15 cellular contexts compared by ENCODE assay signal in the genomic region with DNA sequence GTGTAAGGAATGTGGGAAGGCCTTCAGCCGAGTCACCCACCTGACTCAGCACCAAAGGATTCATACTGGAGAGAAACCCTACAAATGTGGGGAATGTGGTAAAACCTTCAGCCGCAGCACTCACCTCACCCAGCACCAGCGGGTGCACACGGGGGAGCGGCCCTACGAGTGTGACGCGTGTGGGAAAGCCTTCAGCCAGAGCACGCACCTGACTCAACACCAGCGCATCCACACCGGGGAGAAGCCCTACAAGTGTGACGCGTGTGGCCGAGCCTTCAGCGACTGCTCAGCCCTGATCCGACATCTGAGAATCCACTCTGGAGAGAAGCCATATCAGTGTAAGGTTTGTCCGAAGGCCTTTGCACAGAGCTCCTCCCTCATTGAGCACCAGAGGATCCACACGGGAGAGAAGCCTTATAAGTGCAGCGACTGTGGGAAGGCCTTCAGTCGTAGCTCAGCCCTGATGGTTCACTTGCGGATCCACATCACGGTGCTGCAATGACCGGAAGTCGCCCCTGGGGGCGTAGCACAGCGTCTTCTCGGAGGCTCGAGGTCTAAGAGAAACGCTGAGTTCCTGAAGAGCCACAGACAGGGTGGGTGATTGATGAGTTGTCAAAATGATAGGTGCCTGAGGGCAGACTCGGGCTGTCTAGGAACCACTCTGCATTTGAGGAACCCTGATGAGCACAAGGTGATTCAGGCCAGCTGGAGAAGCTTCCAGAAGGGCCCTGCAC. TPM values are rescaled to one million over a fixed set of nuclear protein-coding genes. Genes with fewer than 3 reads are reported as not detected.
A peak's percentile ranks its signal among the peaks of the same experiment; 100 is the strongest.
DNase-seq lines count a peak whose midpoint lies in the region; ATAC-seq, FAIRE-seq and TF ChIP-seq lines count a peak whose summit lies in the region.
"Had no signal": no experiment of that assay in that cellular context is flagged by ENCODE, and none has a peak within 500 bp of the region (broad histone marks: within the 10 kb centered on the region; RNA-seq: fewer than 3 reads in every experiment).

No MANE protein-coding gene starts in this region.

- POLR2A ChIA-PET in H1 (lab: Charles Lee; ENCODE audit: partially characterized antibody): interaction anchor here (1.0 to 1.7 kb wide), 3 partner anchors 12 to 56 kb away, joined by 3 to 5 read pairs (median 3); a partner anchor contains a TSS

- H2BK5ac ChIP-seq in H1 (ENCODE audit: low read depth, low read length): no peak overlapping the region

- H3K27ac ChIP-seq in H1 (ENCODE audit: low read depth, low read length) (no peak overlapping the region), smooth muscle cell (ENCODE audit: low read depth) (no peak overlapping the region)
- H3K27ac ChIP-seq: breast epithelium, gastroesophageal sphincter, spleen had no signal

- H3K27me3 Mint-ChIP-seq in HFFc6 (ENCODE audit: insufficient read depth): peaks cover 3% of the 10 kb centered on the region
- no peaks in the 10 kb centered on the region for H3K27me3 Mint-ChIP-seq in activated naive CD8-positive, alpha-beta T cell treated with anti-CD3 and anti-CD28 coated beads, Interleukin-2, amount 50 U/mL, for 24 hours

- no peak overlapping the region for H3K56ac ChIP-seq in H1 (replicated peaks; ENCODE audit: insufficient read length, low read depth, low read length)

- peaks cover 7% of the 10 kb centered on the region for H3K4me1 Mint-ChIP-seq in HFFc6 (ENCODE audit: low read depth)
- H3K4me1 Mint-ChIP-seq in activated naive CD8-positive, alpha-beta T cell treated with anti-CD3 and anti-CD28 coated beads, Interleukin-2, amount 50 U/mL, for 24 hours: peaks cover 4% of the 10 kb centered on the region
- H3K4me1 Mint-ChIP-seq: activated naive CD4-positive, alpha-beta T cell treated with anti-CD3 and anti-CD28 coated beads, Interleukin-2, amount 50 U/mL, for 24 hours had no signal

- FAIRE-seq in H1 (lab: Jason Lieb, UNC): no peak

- no peak overlapping the region for H4K91ac ChIP-seq in H1 (replicated peaks; ENCODE audit: insufficient read length, low read length)

- no peak for ATAC-seq in stimulated activated naive CD8-positive, alpha-beta T cell treated with anti-CD3 and anti-CD28 coated beads, Interleukin-15, Interleukin-2, amounts not matched to agents 100 U/mL and 50 U/mL, for 24 hours
- no peak for ATAC-seq in activated naive CD8-positive, alpha-beta T cell treated with anti-CD3 and anti-CD28 coated beads, Interleukin-2, amount 50 U/mL, for 24 hours
- ATAC-seq: gastroesophageal sphincter had no signal

- no peak overlapping the region for H2BK20ac ChIP-seq in H1 (ENCODE audit: low read length)

- no peaks in the 10 kb centered on the region for H3K23me2 ChIP-seq in H1 (ENCODE audit: low read depth, low read length)

- H3K4me3 ChIP-seq in H1 (ENCODE audit: extremely low read depth in 1 of 4, insufficient read depth in 2 of 4, low read depth in 3 of 4, low read length in 4 of 4) (no peak overlapping the region), smooth muscle cell (no peak overlapping the region)
- H3K4me3 ChIP-seq: breast epithelium, gastroesophageal sphincter, spleen had no signal

- no peaks in the 10 kb centered on the region for H3K79me1 ChIP-seq in H1 (ENCODE audit: low read depth, low read length)

- H3K36me3 ChIP-seq in H1 (ENCODE audit: control insufficient read depth in 2 of 4, insufficient read depth in 4 of 4, low read length in 3 of 4): peaks cover 0 to 9% (median 3%) of the 10 kb centered on the region in 4 experiments; a peak in 3 of 8 replicates
- H3K36me3 ChIP-seq in smooth muscle cell (ENCODE audit: low read depth): no peaks in the 10 kb centered on the region
- H3K36me3 ChIP-seq: breast epithelium had no signal

- H4K20me1 ChIP-seq in H1 (replicated peaks in 1 of 2; ENCODE audit: control insufficient read depth in 1 of 2, insufficient read depth in 2 of 2, low read length in 2 of 2) (peaks cover 3 to 8% of the 10 kb centered on the region in 2 experiments), smooth muscle cell (ENCODE audit: low read depth) (peaks cover 20% of the 10 kb centered on the region)

- no peaks in the 10 kb centered on the region for H3K79me2 ChIP-seq in H1 (ENCODE audit: control insufficient read depth in 1 of 2, insufficient read depth in 2 of 2, low read length in 2 of 2)
- H3K79me2 ChIP-seq in smooth muscle cell (ENCODE audit: low read depth): no peaks in the 10 kb centered on the region

- H3K4me2 ChIP-seq in H1 (ENCODE audit: insufficient read depth in 1 of 2, low read depth in 2 of 2, low read length in 2 of 2): no peak overlapping the region
- H3K4me2 ChIP-seq in smooth muscle cell: no peak overlapping the region

- peaks cover 64% of the 10 kb centered on the region for H3K36me3 Mint-ChIP-seq in HFFc6 (ENCODE audit: low read depth)
- H3K36me3 Mint-ChIP-seq in activated naive CD8-positive, alpha-beta T cell treated with anti-CD3 and anti-CD28 coated beads, Interleukin-2, amount 50 U/mL, for 24 hours (ENCODE audit: low read depth): peaks cover 35% of the 10 kb centered on the region

- DNase-seq in HFFc6 (no peak), H1 (ENCODE audit: low read depth in 1 of 2, low spot score in 2 of 2) (peak in 1 of 2 experiments; percentile 81), smooth muscle cell (lab: John Stamatoyannopoulos, UW; ENCODE audit: unreplicated experiment) (no peak)
- no peak for DNase-seq in stimulated activated naive CD8-positive, alpha-beta T cell treated with anti-CD3 and anti-CD28 coated beads, Interleukin-15, Interleukin-2, amounts not matched to agents 100 U/mL and 50 U/mL, for 24 hours
- DNase-seq in activated naive CD8-positive, alpha-beta T cell treated with anti-CD3 and anti-CD28 coated beads, Interleukin-2, amount 50 U/mL, for 24 hours: no peak
- DNase-seq: activated CD4-positive, alpha-beta T cell treated with anti-CD3 and anti-CD28 coated beads for 1 hour; activated CD8-positive, alpha-beta memory T cell treated with anti-CD3 and anti-CD28 coated beads, Interleukin-2, amount 50 U/mL, for 48 hours; effector CD8-positive, alpha-beta T cell; KG1; NCI-H1694 treated with DMSO at 0.1 percent for 48 hours; NCI-H510A treated with DMSO at 0.1 percent for 48 hours; spleen had no signal

- no peak overlapping the region for H3K4ac ChIP-seq in H1 (replicated peaks; ENCODE audit: insufficient read length, low read depth, low read length)

- H3K27me3 ChIP-seq in H1 (replicated peaks in 1 of 4; ENCODE audit: control insufficient read depth in 3 of 4, extremely low read depth in 1 of 4, insufficient read depth in 3 of 4, low read length in 3 of 4) (no peaks in the 10 kb centered on the region), smooth muscle cell (ENCODE audit: low read depth) (no peaks in the 10 kb centered on the region)
- H3K27me3 ChIP-seq: breast epithelium, gastroesophageal sphincter, spleen had no signal

- H3K18ac ChIP-seq in H1 (ENCODE audit: extremely low read depth, low read length): no peak overlapping the region

- H3K23ac ChIP-seq in H1 (ENCODE audit: insufficient read length): no peak overlapping the region

- H3K4me1 ChIP-seq in H1 (replicated peaks in 1 of 4; ENCODE audit: control insufficient read depth in 3 of 4, insufficient read depth in 4 of 4, low read length in 3 of 4) (no peaks in the 10 kb centered on the region), smooth muscle cell (ENCODE audit: low read depth) (no peaks in the 10 kb centered on the region)
- H3K4me1 ChIP-seq: breast epithelium, gastroesophageal sphincter, spleen had no signal

- CTCF ChIA-PET in H1 (lab: Charles Lee; ENCODE audit: partially characterized antibody): interaction anchor here (0.5 to 3.7 kb wide), 20 partner anchors 9 to 588 kb away, joined by 3 to 30 read pairs (median 4); a partner anchor contains a TSS

- no peak overlapping the region; the same call in 1 of the 2 replicates for H4K8ac ChIP-seq in H1 (ENCODE audit: extremely low read depth, insufficient read depth, low read length)

- H4K5ac ChIP-seq in H1 (ENCODE audit: insufficient read length, low read depth, low read length): no peak overlapping the region

- no peak overlapping the region for H2BK12ac ChIP-seq in H1 (ENCODE audit: low read depth, low read length)

- H3K9me3 Mint-ChIP-seq in HFFc6: peaks cover 26% of the 10 kb centered on the region
- no peaks in the 10 kb centered on the region for H3K9me3 Mint-ChIP-seq in activated naive CD8-positive, alpha-beta T cell treated with anti-CD3 and anti-CD28 coated beads, Interleukin-2, amount 50 U/mL, for 24 hours
- H3K9me3 Mint-ChIP-seq: activated naive CD4-positive, alpha-beta T cell treated with anti-CD3 and anti-CD28 coated beads, Interleukin-2, amount 50 U/mL, for 24 hours had no signal

- no peak overlapping the region for H2AK5ac ChIP-seq in H1 (ENCODE audit: low read depth, low read length)

- peak; percentile 39 to 52 for TF ChIP-seq RAD21 in H1 (IDR thresholded peaks at IDR 0.05 in 1 of 2, conservative IDR thresholded peaks at IDR 0.05 in 1 of 2; ENCODE audit: low read depth in 2 of 2, low read length in 2 of 2)

- H3K9ac ChIP-seq in H1 (replicated peaks in 1 of 4; ENCODE audit: extremely low read depth in 1 of 4, low read depth in 3 of 4, low read length in 3 of 4): no peak overlapping the region
- H3K9ac ChIP-seq in smooth muscle cell (ENCODE audit: low read depth): no peak overlapping the region

- H3F3A ChIP-seq in smooth muscle cell (ENCODE audit: low read depth): no peaks in the 10 kb centered on the region

- no peak overlapping the region for H2BK15ac ChIP-seq in H1 (ENCODE audit: low read length)

- no peak overlapping the region for H2BK120ac ChIP-seq in H1 (replicated peaks; ENCODE audit: low read depth, low read length)

- H2AFZ ChIP-seq in H1 (ENCODE audit: low read length) (no peak overlapping the region), smooth muscle cell (ENCODE audit: low read depth) (no peak overlapping the region)

- TF ChIP-seq CTCF in HFFc6 (IDR thresholded peaks at IDR 0.05): 0 out of 2 replicates have a peak, but pooled peaks have one; percentile 6
- peak; percentile 54 to 76 (median 71) for TF ChIP-seq CTCF in H1 (IDR thresholded peaks at IDR 0.05; ENCODE audit: control extremely low read depth in 1 of 3, insufficient read depth in 1 of 3, low read depth in 1 of 3, low read length in 3 of 3)
- TF ChIP-seq CTCF in smooth muscle cell (IDR thresholded peaks at IDR 0.05; ENCODE audit: borderline replicate concordance, insufficient read depth, poor library complexity, severe bottlenecking): peak; percentile 4

- no peak overlapping the region for H3K4me3 Mint-ChIP-seq in HFFc6
- H3K4me3 Mint-ChIP-seq in activated naive CD8-positive, alpha-beta T cell treated with anti-CD3 and anti-CD28 coated beads, Interleukin-2, amount 50 U/mL, for 24 hours: no peak overlapping the region
- H3K4me3 Mint-ChIP-seq: activated naive CD4-positive, alpha-beta T cell treated with anti-CD3 and anti-CD28 coated beads, Interleukin-2, amount 50 U/mL, for 24 hours had no signal

- 88% methylated on average over 30 of the region's 30 CpGs; no CpG with 5 or more reads in 1 of the 2 experiments for WGBS in H1 (ENCODE audit: extremely low coverage in 1 of 2, insufficient coverage in 1 of 2, insufficient read length in 1 of 2, insufficient replicate concordance in 2 of 2, low coverage in 1 of 2, low lambda C conversion rate in 2 of 2, missing lambda C conversion rate in 1 of 2), 2 experiments
- 87% methylated on average over 30 of the region's 30 CpGs for WGBS in smooth muscle cell (ENCODE audit: low lambda C conversion rate)

- peaks cover 5 to 6% of the 10 kb centered on the region in 2 experiments; a peak in 2 of 4 replicates for H3K9me3 ChIP-seq in H1 (ENCODE audit: insufficient read depth in 2 of 2, low read depth in 1 of 2, low read length in 1 of 2)
- H3K9me3 ChIP-seq in smooth muscle cell (replicated peaks; ENCODE audit: low read depth): no peaks in the 10 kb centered on the region
- H3K9me3 ChIP-seq: gastroesophageal sphincter had no signal

- no peak for TF ChIP-seq POLR2A in H1 (IDR thresholded peaks at IDR 0.05; ENCODE audit: control extremely low read depth in 1 of 2, low read depth in 2 of 2, low read length in 2 of 2)

- no peak overlapping the region for H3K27ac Mint-ChIP-seq in HFFc6
- no peak overlapping the region for H3K27ac Mint-ChIP-seq in activated naive CD8-positive, alpha-beta T cell treated with anti-CD3 and anti-CD28 coated beads, Interleukin-2, amount 50 U/mL, for 24 hours
- H3K27ac Mint-ChIP-seq: activated naive CD4-positive, alpha-beta T cell treated with anti-CD3 and anti-CD28 coated beads, Interleukin-2, amount 50 U/mL, for 24 hours had no signal

- TF ChIP-seq EP300 in H1 (IDR thresholded peaks at IDR 0.05; ENCODE audit: borderline replicate concordance in 1 of 2, low read depth in 2 of 2, low read length in 2 of 2): no peak

- H3K14ac ChIP-seq in H1 (ENCODE audit: insufficient read length): no peak overlapping the region

RNA-seq across cellular contexts. Expression of a gene that starts 12.2 kb away (rescaled TPM):
- total RNA-seq in HFFc6 (2021; fragmentation: NEBNext Ultra II Directional; extraction: Animal tissue kit (Norgen Biotek cat#: 25700)): 1 to 10 TPM; 2.5 to 3.0 (median 2.8) TPM
- total RNA-seq in H1 (2021; fragmentation: NEBNext Ultra II Directional; extraction: Animal tissue kit (Norgen Biotek cat#: 25700)): 3.1 and 3.2 TPM in 2 replicates
- polyA plus RNA-seq in H1 (2011; rRNA removed) (2.6 and 3.3 TPM in 2 replicates), smooth muscle cell (2.4 and 2.5 TPM in 2 replicates)
- polyA plus RNA-seq in H1 (2011; cell fraction: cytosol; rRNA removed): 1.9 TPM
- polyA plus RNA-seq in H1 (2011; cell fraction: nucleus; rRNA removed): 1.9 TPM
- 1.4 to 2.1 TPM (median 1.9 TPM) in 4 replicates for polyA plus RNA-seq in H1 (2012, experiment 1 of 2)
- polyA plus RNA-seq in H1 (2012, experiment 2 of 2): 1.0 TPM
- 1.4 TPM for polyA plus RNA-seq in H1 (2013, experiment 1 of 2)
- polyA plus RNA-seq in H1 (2013, experiment 2 of 2): 1.5 TPM
- polyA minus RNA-seq in H1 (2011; rRNA and poly(A)+ RNA removed): 6.3 and 8.1 TPM in 2 replicates
- polyA minus RNA-seq in H1 (2011; cell fraction: cytosol; rRNA and poly(A)+ RNA removed): 2.1 TPM
- polyA minus RNA-seq in H1 (2011; cell fraction: nucleus; rRNA and poly(A)+ RNA removed): 3.5 TPM
- 1.7 and 2.2 TPM in 2 replicates for total RNA-seq in smooth muscle cell

RNA-seq across cellular contexts. Expression of a gene that starts 14.3 kb away (rescaled TPM):
- 10 to 100 TPM; 21.2 to 36.9 (median 25.4) TPM for total RNA-seq in HFFc6 (2021; fragmentation: NEBNext Ultra II Directional; extraction: Animal tissue kit (Norgen Biotek cat#: 25700))
- total RNA-seq in H1 (2021; fragmentation: NEBNext Ultra II Directional; extraction: Animal tissue kit (Norgen Biotek cat#: 25700)): 19.9 and 20.8 TPM in 2 replicates
- polyA plus RNA-seq in H1 (2011; rRNA removed) (69.6 and 108 TPM in 2 replicates), smooth muscle cell (114 and 133 TPM in 2 replicates)
- 43.4 TPM for polyA plus RNA-seq in H1 (2011; cell fraction: cytosol; rRNA removed)
- polyA plus RNA-seq in H1 (2011; cell fraction: nucleus; rRNA removed): 26.6 TPM
- polyA plus RNA-seq in H1 (2012, experiment 1 of 2): 11.4 to 25.4 TPM (median 23.1 TPM) in 4 replicates
- 102 TPM for polyA plus RNA-seq in H1 (2012, experiment 2 of 2)
- polyA plus RNA-seq in H1 (2013, experiment 1 of 2): 26.4 TPM
- 32.6 TPM for polyA plus RNA-seq in H1 (2013, experiment 2 of 2)
- 0.49 and 1.1 TPM in 2 replicates for polyA minus RNA-seq in H1 (2011; rRNA and poly(A)+ RNA removed)
- polyA minus RNA-seq in H1 (2011; cell fraction: cytosol; rRNA and poly(A)+ RNA removed): 6.5 TPM
- 1.7 TPM for polyA minus RNA-seq in H1 (2011; cell fraction: nucleus; rRNA and poly(A)+ RNA removed)
- total RNA-seq in smooth muscle cell: 77.8 and 92.3 TPM in 2 replicates

RNA-seq across cellular contexts. Expression of a gene that starts 23.6 kb away (rescaled TPM):
- under 1 TPM; 0.16 to 0.35 (median 0.27) TPM for total RNA-seq in HFFc6 (2021; fragmentation: NEBNext Ultra II Directional; extraction: Animal tissue kit (Norgen Biotek cat#: 25700))
- total RNA-seq in H1 (2021; fragmentation: NEBNext Ultra II Directional; extraction: Animal tissue kit (Norgen Biotek cat#: 25700)): 0.93 and 1.0 TPM in 2 replicates
- polyA plus RNA-seq in H1 (2011; rRNA removed) (1.4 and 2.0 TPM in 2 replicates), smooth muscle cell (4.6 and 6.1 TPM in 2 replicates)
- 1.4 TPM for polyA plus RNA-seq in H1 (2011; cell fraction: cytosol; rRNA removed)
- polyA plus RNA-seq in H1 (2011; cell fraction: nucleus; rRNA removed): 6.2 TPM
- polyA plus RNA-seq in H1 (2012, experiment 1 of 2): 1.7 to 2.7 TPM (median 2.4 TPM) in 4 replicates
- 1.5 TPM for polyA plus RNA-seq in H1 (2012, experiment 2 of 2)
- polyA plus RNA-seq in H1 (2013, experiment 1 of 2): 0.45 TPM
- polyA plus RNA-seq in H1 (2013, experiment 2 of 2): 0.31 TPM
- 1.0 and 1.7 TPM in 2 replicates for polyA minus RNA-seq in H1 (2011; rRNA and poly(A)+ RNA removed)
- polyA minus RNA-seq in H1 (2011; cell fraction: cytosol; rRNA and poly(A)+ RNA removed): 2.5 TPM
- 1.7 TPM for polyA minus RNA-seq in H1 (2011; cell fraction: nucleus; rRNA and poly(A)+ RNA removed)
- total RNA-seq in smooth muscle cell: 0.58 and 1.3 TPM in 2 replicates

RNA-seq across cellular contexts. Expression of a gene that starts 33.8 kb away (rescaled TPM):
- total RNA-seq in HFFc6 (2021; fragmentation: NEBNext Ultra II Directional; extraction: Animal tissue kit (Norgen Biotek cat#: 25700)): 10 to 100 TPM; 24.0 to 31.2 (median 28.2) TPM
- 30.6 and 31.5 TPM in 2 replicates for total RNA-seq in H1 (2021; fragmentation: NEBNext Ultra II Directional; extraction: Animal tissue kit (Norgen Biotek cat#: 25700))
- polyA plus RNA-seq in H1 (2011; rRNA removed) (28.1 and 29.9 TPM in 2 replicates), smooth muscle cell (46.5 and 57.7 TPM in 2 replicates)
- 42.2 TPM for polyA plus RNA-seq in H1 (2011; cell fraction: cytosol; rRNA removed)
- 45.9 TPM for polyA plus RNA-seq in H1 (2011; cell fraction: nucleus; rRNA removed)
- 46.2 to 52.5 TPM (median 50.5 TPM) in 4 replicates for polyA plus RNA-seq in H1 (2012, experiment 1 of 2)
- 38.4 TPM for polyA plus RNA-seq in H1 (2012, experiment 2 of 2)
- 41.3 TPM for polyA plus RNA-seq in H1 (2013, experiment 1 of 2)
- 39.8 TPM for polyA plus RNA-seq in H1 (2013, experiment 2 of 2)
- 19.2 and 20.1 TPM in 2 replicates for polyA minus RNA-seq in H1 (2011; rRNA and poly(A)+ RNA removed)
- 14.2 TPM for polyA minus RNA-seq in H1 (2011; cell fraction: cytosol; rRNA and poly(A)+ RNA removed)
- 31.3 TPM for polyA minus RNA-seq in H1 (2011; cell fraction: nucleus; rRNA and poly(A)+ RNA removed)
- total RNA-seq in smooth muscle cell: 46.4 and 93.9 TPM in 2 replicates

RNA-seq across cellular contexts. Expression of a gene that starts 41.8 kb away (rescaled TPM):
- total RNA-seq in HFFc6 (2021; fragmentation: NEBNext Ultra II Directional; extraction: Animal tissue kit (Norgen Biotek cat#: 25700)): 1 to 10 TPM in 2 of 6 experiments, under 1 TPM in 4; 0.63 to 1.3 (median 0.75) TPM
- total RNA-seq in H1 (2021; fragmentation: NEBNext Ultra II Directional; extraction: Animal tissue kit (Norgen Biotek cat#: 25700)): 1.9 and 2.7 TPM in 2 replicates
- polyA plus RNA-seq in H1 (2011; rRNA removed) (3.3 and 6.6 TPM in 2 replicates), smooth muscle cell (7.8 and 8.4 TPM in 2 replicates)
- 4.1 TPM for polyA plus RNA-seq in H1 (2011; cell fraction: cytosol; rRNA removed)
- polyA plus RNA-seq in H1 (2011; cell fraction: nucleus; rRNA removed): 4.7 TPM
- polyA plus RNA-seq in H1 (2012, experiment 1 of 2): 2.4 to 3.5 TPM (median 2.8 TPM) in 4 replicates
- 3.7 TPM for polyA plus RNA-seq in H1 (2012, experiment 2 of 2)
- 1.5 TPM for polyA plus RNA-seq in H1 (2013, experiment 1 of 2)
- polyA plus RNA-seq in H1 (2013, experiment 2 of 2): 1.5 TPM
- 0.27 and 0.54 TPM in 2 replicates for polyA minus RNA-seq in H1 (2011; rRNA and poly(A)+ RNA removed)
- 2.3 TPM for polyA minus RNA-seq in H1 (2011; cell fraction: cytosol; rRNA and poly(A)+ RNA removed)
- 1.8 TPM for polyA minus RNA-seq in H1 (2011; cell fraction: nucleus; rRNA and poly(A)+ RNA removed)
- total RNA-seq in smooth muscle cell: 4.4 and 5.9 TPM in 2 replicates

Comparison
In these comparisons a context has a peak if more than half of its experiments do, and no peak if none do; other contexts are left out.
1. CTCF ChIP-seq: peak in every context shown above with its lines; median percentile 71 in H1; 6 in HFFc6; 4 in smooth muscle cell.